ENCODE assay signal across 3 cellular contexts in genomic region chr12:57009949-57010626, GRCh38.
A peak's percentile ranks its signal among the peaks of the same experiment; 100 is the strongest.
TF ChIP-seq lines count a peak whose summit lies in the region.

No MANE protein-coding gene starts in this region.

TF ChIP-seq in GM23338, 12 proteins besides CTCF, POLR2A, EP300 and RAD21:
- TF ChIP-seq CREB1 (CRISPR knock-in tag; IDR thresholded peaks at IDR 0.05; ENCODE audit: low read depth) (no peak), NANOG (IDR thresholded peaks at IDR 0.05; ENCODE audit: borderline replicate concordance) (0 out of 2 replicates have a peak, but pooled peaks have one; percentile 8)

TF ChIP-seq in IMR-90, 13 proteins besides CTCF, POLR2A, EP300 and RAD21:
- TF ChIP-seq USF2 (IDR thresholded peaks at IDR 0.05; ENCODE audit: low read depth, low read length) (no peak), CHD1 (IDR thresholded peaks at IDR 0.05; ENCODE audit: low read depth, low read length) (no peak), MXI1 (IDR thresholded peaks at IDR 0.05; ENCODE audit: borderline replicate concordance, low read depth, low read length) (no peak), BHLHE40 (IDR thresholded peaks at IDR 0.05; ENCODE audit: low read depth, low read length) (no peak), RCOR1 (IDR thresholded peaks at IDR 0.05; ENCODE audit: insufficient replicate concordance, low read length) (no peak), ELK1 (IDR thresholded peaks at IDR 0.05; ENCODE audit: borderline replicate concordance, low read depth, low read length) (no peak), CEBPB (IDR thresholded peaks at IDR 0.05; ENCODE audit: low read depth, low read length) (no peak), FOS (IDR thresholded peaks at IDR 0.05; ENCODE audit: low read depth, low read length) (no peak), NFE2L2 (IDR thresholded peaks at IDR 0.05; ENCODE audit: low read depth, low read length) (no peak), MAFK (IDR thresholded peaks at IDR 0.05; ENCODE audit: low read depth, low read length) (no peak), SMC3 (IDR thresholded peaks at IDR 0.05; ENCODE audit: low read depth, low read length) (no peak), MAZ (IDR thresholded peaks at IDR 0.05; ENCODE audit: borderline replicate concordance, low read depth, low read length) (no peak), RFX5 (IDR thresholded peaks at IDR 0.05; ENCODE audit: low read depth, low read length) (no peak)

TF ChIP-seq in H1, 55 proteins besides CTCF, POLR2A, EP300 and RAD21:
- TF ChIP-seq SP1 (IDR thresholded peaks at IDR 0.05; ENCODE audit: low read depth, low read length), result peak; percentile 77; the same call in 1 of the 2 replicates
- TF ChIP-seq KDM4A (IDR thresholded peaks at IDR 0.05; ENCODE audit: low read depth, low read length, severe bottlenecking), result no peak
- 0 out of 2 replicates have a peak, but pooled peaks have one; percentile 25 for TF ChIP-seq TEAD4 (IDR thresholded peaks at IDR 0.05; ENCODE audit: low read depth, low read length)
